26 cellular contexts compared by ENCODE assay signal in genomic region chr14:91910201-91910600, GRCh38.
"Had no signal": no experiment of that assay in that cellular context is flagged by ENCODE, and none has a peak within 500 bp of the region (broad histone marks: within the 10 kb centered on the region; RNA-seq: fewer than 3 reads in every experiment).

No MANE protein-coding gene starts in this region.

- H3K27ac ChIP-seq: adrenal gland had no signal

- FAIRE-seq: RCC 7860 had no signal

- H3K4me3 Mint-ChIP-seq: activated CD4-positive, alpha-beta memory T cell treated with anti-CD3 and anti-CD28 coated beads, Interleukin-2, amount 10 ng/mL, durations not matched to agents 7 days and 5 days; activated naive CD8-positive, alpha-beta T cell treated with anti-CD3 and anti-CD28 coated beads, Interleukin-2, amount 10 ng/mL, durations not matched to agents 7 days and 5 days; T-helper 1 cell treated with Interleukin-12 subunit alpha and Interleukin-12 subunit beta and Interleukin-4 antibody, amounts not matched to agents 30 μg/mL and 1 μg/mL, for 36 hours had no signal

- H3K27ac Mint-ChIP-seq: activated CD4-positive, alpha-beta memory T cell treated with anti-CD3 and anti-CD28 coated beads, Interleukin-2, amount 10 ng/mL, durations not matched to agents 7 days and 5 days; activated naive CD8-positive, alpha-beta T cell treated with anti-CD3 and anti-CD28 coated beads, Interleukin-2, amount 10 ng/mL, durations not matched to agents 7 days and 5 days had no signal

- DNase-seq: activated CD4-positive, alpha-beta memory T cell treated with anti-CD3 and anti-CD28 coated beads, Interleukin-2, amount 10 ng/mL, durations not matched to agents 7 days and 5 days; activated CD4-positive, alpha-beta T cell treated with anti-CD3 and anti-CD28 coated beads, Interleukin-2, amount 50 U/mL, for 1 hour; activated naive CD4-positive, alpha-beta T cell treated with anti-CD3 and anti-CD28 coated beads, Interleukin-2, amount 50 U/mL, for 16 hours; activated naive CD8-positive, alpha-beta T cell treated with anti-CD3 and anti-CD28 coated beads, Interleukin-2, amount 10 ng/mL, durations not matched to agents 7 days and 5 days; activated T-cell treated with anti-CD3 and anti-CD28 coated beads for 4 hours; activated T-cell treated with anti-CD3 and anti-CD28 coated beads, Interleukin-2, amount 50 U/mL, for 48 hours; adrenal gland; anterior cingulate cortex; IMR-90; Kasumi-1; KBM-7; NCI-H1092 treated with DMSO at 0.1 percent for 48 hours; NCI-H1417 treated with DMSO at 0.1 percent for 48 hours; NCI-H1694; NCI-H2029; NCI-H2107; NCI-H2171 treated with DMSO at 0.1 percent for 48 hours; NCI-H226; NCI-H526 treated with DMSO at 0.1 percent for 48 hours; NCI-H82; NK-92 treated with Interleukin-12 subunit alpha and Interleukin-12 subunit beta, amount 100 ng/mL, for 24 hours; PC-3; SHP77 had no signal

- H3K4me3 ChIP-seq: adrenal gland had no signal

- H3K27me3 Mint-ChIP-seq: activated CD4-positive, alpha-beta memory T cell treated with anti-CD3 and anti-CD28 coated beads, Interleukin-2, amount 10 ng/mL, durations not matched to agents 7 days and 5 days had no signal

- H3K36me3 ChIP-seq: adrenal gland had no signal

- H3K9me3 ChIP-seq: adrenal gland had no signal

- ATAC-seq: activated CD4-positive, CD25-positive, alpha-beta regulatory T cell treated with anti-CD3 and anti-CD28 coated beads, Interleukin-2, amount 50 U/mL, for 24 hours; PC-3 had no signal

- H3K27me3 ChIP-seq: adrenal gland had no signal

- H3K9me3 Mint-ChIP-seq: activated CD4-positive, alpha-beta memory T cell treated with anti-CD3 and anti-CD28 coated beads, Interleukin-2, amount 10 ng/mL, durations not matched to agents 7 days and 5 days; activated naive CD8-positive, alpha-beta T cell treated with anti-CD3 and anti-CD28 coated beads, Interleukin-2, amount 10 ng/mL, durations not matched to agents 7 days and 5 days; T-helper 1 cell treated with Interleukin-12 subunit alpha and Interleukin-12 subunit beta and Interleukin-4 antibody, amounts not matched to agents 30 μg/mL and 1 μg/mL, for 36 hours had no signal
